ENCODE assay signal across 9 cellular contexts in genomic region chr19:41311072-41311471, GRCh38. TPM values are rescaled to one million over a fixed set of nuclear protein-coding genes. Genes with fewer than 3 reads are reported as not detected.
A peak's percentile ranks its signal among the peaks of the same experiment; 100 is the strongest.
DNase-seq lines count a peak whose midpoint lies in the region; TF ChIP-seq lines count a peak whose summit lies in the region.
"Had no signal": no experiment of that assay in that cellular context is flagged by ENCODE, and none has a peak within 500 bp of the region (broad histone marks: within the 10 kb centered on the region; RNA-seq: fewer than 3 reads in every experiment).

No MANE protein-coding gene starts in this region.

- 0 out of 2 replicates have a peak, but pooled peaks cover 6% of the 10 kb centered on the region for H3K36me3 ChIP-seq in ES-I3 (ENCODE audit: insufficient read depth, low read length)
- peaks cover 0 to 38% (median 0%) of the 10 kb centered on the region in 3 donors for H3K36me3 ChIP-seq in Peyer's patch
- H3K36me3 ChIP-seq in esophagus muscularis mucosa: peaks cover 17 to 58% (median 50%) of the 10 kb centered on the region in 4 donors
- H3K36me3 ChIP-seq in thyroid gland: peaks cover 12 to 18% of the 10 kb centered on the region in 2 donors

- TF ChIP-seq EP300 in esophagus muscularis mucosa (IDR thresholded peaks at IDR 0.05): no peak

- no peak for TF ChIP-seq POLR2A in Peyer's patch (IDR thresholded peaks at IDR 0.05)
- TF ChIP-seq POLR2A in esophagus muscularis mucosa (IDR thresholded peaks at IDR 0.05; ENCODE audit: low read depth): no peak
- TF ChIP-seq POLR2A in thyroid gland (IDR thresholded peaks at IDR 0.05): no peak

- no peak for DNase-seq in Peyer's patch
- no peak for DNase-seq in esophagus muscularis mucosa (ENCODE audit: extremely low spot score)
- DNase-seq in progenitor cell of endocrine pancreas (ENCODE audit: low spot score, unreplicated experiment): no peak
- no peak for DNase-seq in amniotic stem cell (lab: John Stamatoyannopoulos, UW)
- no peak for DNase-seq in thyroid gland
- no peak for DNase-seq in NCI-H345 treated with DMSO at 0.1 percent for 48 hours (lab: John Stamatoyannopoulos, UW; ENCODE audit: unreplicated experiment)
- DNase-seq in ecto neural progenitor cell (ENCODE audit: low spot score): no peak
- DNase-seq: SHP77 treated with DMSO at 0.1 percent for 48 hours had no signal

- peak overlapping the region; percentile 67; the same call in 1 of the 2 replicates for H3K9ac ChIP-seq in ES-I3 (ENCODE audit: low read depth, low read length)

- H3K36me3 Mint-ChIP-seq in progenitor cell of endocrine pancreas (ENCODE audit: insufficient read depth): peaks cover 15% of the 10 kb centered on the region

- intact Hi-C loops in esophagus muscularis mucosa (cut with DNase I): no loop called here
- intact Hi-C loops in thyroid gland (cut with DNase I): loop anchor here (5.0 kb wide), 1 partner anchor 41 kb away; the partner anchor contains the start of gene TGFB1

- H3K27ac Mint-ChIP-seq in progenitor cell of endocrine pancreas: peak overlapping the region; percentile 99

- TF ChIP-seq CTCF in Peyer's patch (IDR thresholded peaks at IDR 0.05) (no peak), esophagus muscularis mucosa (IDR thresholded peaks at IDR 0.05) (no peak), progenitor cell of endocrine pancreas (IDR thresholded peaks at IDR 0.05; ENCODE audit: unreplicated experiment) (no peak), thyroid gland (IDR thresholded peaks at IDR 0.05) (no peak)

- no peaks in the 10 kb centered on the region for H3K27me3 ChIP-seq in Peyer's patch
- no peaks in the 10 kb centered on the region for H3K27me3 ChIP-seq in esophagus muscularis mucosa
- H3K27me3 ChIP-seq in thyroid gland: no peaks in the 10 kb centered on the region

- H3K9me3 ChIP-seq in ES-I3 (ENCODE audit: control insufficient read depth, insufficient read depth, low read length) (no peaks in the 10 kb centered on the region), Peyer's patch (no peaks in the 10 kb centered on the region), esophagus muscularis mucosa (no peaks in the 10 kb centered on the region), thyroid gland (no peaks in the 10 kb centered on the region)

- H3K4me3 ChIP-seq in Peyer's patch (peak overlapping the region; percentile 71 to 92 (median 86)), esophagus muscularis mucosa (peak overlapping the region; percentile 74 to 94 (median 78)), thyroid gland (replicated peaks in 1 of 3) (peak overlapping the region in 1 of 3 donors; percentile 51)

- no peaks in the 10 kb centered on the region for H3K9me3 Mint-ChIP-seq in progenitor cell of endocrine pancreas (ENCODE audit: low read depth)

- H3K27ac ChIP-seq in Peyer's patch: peak overlapping the region in 1 of 4 donors; percentile 97
- peak overlapping the region; percentile 88 to 98 (median 95) for H3K27ac ChIP-seq in esophagus muscularis mucosa (replicated peaks in 1 of 4)
- peak overlapping the region in 1 of 3 donors; percentile 94 for H3K27ac ChIP-seq in thyroid gland

- no peaks in the 10 kb centered on the region for H3K27me3 Mint-ChIP-seq in progenitor cell of endocrine pancreas

- peak overlapping the region; percentile 97 for H3K4me3 Mint-ChIP-seq in progenitor cell of endocrine pancreas (ENCODE audit: low read depth)

- H3K4me1 ChIP-seq in ES-I3 (ENCODE audit: insufficient read depth, low read length) (peaks cover 8% of the 10 kb centered on the region; the same call in 1 of the 2 replicates), Peyer's patch (peaks cover 0 to 29% (median 17%) of the 10 kb centered on the region in 4 donors), esophagus muscularis mucosa (peaks cover 30 to 50% (median 42%) of the 10 kb centered on the region in 4 donors), thyroid gland (peaks cover 23 to 32% of the 10 kb centered on the region in 2 donors)

- 59% methylated on average over 5 of the region's 5 CpGs for WGBS in esophagus muscularis mucosa
- 50 to 51% methylated on average over 5 of the region's 5 CpGs for WGBS in thyroid gland, 2 donors

- H3K4me1 Mint-ChIP-seq in progenitor cell of endocrine pancreas (ENCODE audit: low read depth): peaks cover 20% of the 10 kb centered on the region

RNA-seq across cellular contexts. Expression of gene CCDC97, which starts 1.1 kb away (rescaled TPM):
- total RNA-seq in Peyer's patch (10 to 100 TPM; 17.9 to 33.0 (median 29.6) TPM), esophagus muscularis mucosa (10 to 100 TPM; 11.6 to 21.2 (median 14.8) TPM), progenitor cell of endocrine pancreas (44.9 and 46.5 TPM in 2 replicates), thyroid gland (10 to 100 TPM; 10.6 to 22.0 (median 19.3) TPM)

RNA-seq across cellular contexts. Expression of gene TGFB1, which starts 42.6 kb away (rescaled TPM):
- total RNA-seq in Peyer's patch (10 to 100 TPM in 3 of 4 donors, 1 to 10 TPM in 1; 6.8 to 80.9 (median 22.9) TPM), esophagus muscularis mucosa (10 to 100 TPM; 29.8 to 52.4 (median 31.8) TPM), progenitor cell of endocrine pancreas (4.3 and 5.5 TPM in 2 replicates), thyroid gland (10 to 100 TPM in 3 of 4 donors, 1 to 10 TPM in 1; 9.6 to 13.7 (median 11.0) TPM)

RNA-seq across cellular contexts. Expression of gene HNRNPUL1, which starts 46.9 kb away (rescaled TPM):
- total RNA-seq in Peyer's patch (100 to 1,000 TPM; 123 to 244 (median 167) TPM), esophagus muscularis mucosa (100 to 1,000 TPM; 148 to 207 (median 179) TPM), progenitor cell of endocrine pancreas (256 and 259 TPM in 2 replicates), thyroid gland (100 to 1,000 TPM; 129 to 180 (median 150) TPM)

RNA-seq across cellular contexts. Expression of gene B9D2, which starts 52.9 kb away (rescaled TPM):
- total RNA-seq in Peyer's patch (1 to 10 TPM in 3 of 4 donors, not detected in 1; 3.6 to 6.8 (median 3.8) TPM), esophagus muscularis mucosa (1 to 10 TPM; 4.9 to 9.3 (median 6.9) TPM), progenitor cell of endocrine pancreas (8.6 and 10.7 TPM in 2 replicates), thyroid gland (10 to 100 TPM in 2 of 4 donors, 1 to 10 TPM in 2; 5.9 to 12.5 (median 9.9) TPM)
